ENCODE assay signal across 8 cellular contexts in the genomic region with DNA sequence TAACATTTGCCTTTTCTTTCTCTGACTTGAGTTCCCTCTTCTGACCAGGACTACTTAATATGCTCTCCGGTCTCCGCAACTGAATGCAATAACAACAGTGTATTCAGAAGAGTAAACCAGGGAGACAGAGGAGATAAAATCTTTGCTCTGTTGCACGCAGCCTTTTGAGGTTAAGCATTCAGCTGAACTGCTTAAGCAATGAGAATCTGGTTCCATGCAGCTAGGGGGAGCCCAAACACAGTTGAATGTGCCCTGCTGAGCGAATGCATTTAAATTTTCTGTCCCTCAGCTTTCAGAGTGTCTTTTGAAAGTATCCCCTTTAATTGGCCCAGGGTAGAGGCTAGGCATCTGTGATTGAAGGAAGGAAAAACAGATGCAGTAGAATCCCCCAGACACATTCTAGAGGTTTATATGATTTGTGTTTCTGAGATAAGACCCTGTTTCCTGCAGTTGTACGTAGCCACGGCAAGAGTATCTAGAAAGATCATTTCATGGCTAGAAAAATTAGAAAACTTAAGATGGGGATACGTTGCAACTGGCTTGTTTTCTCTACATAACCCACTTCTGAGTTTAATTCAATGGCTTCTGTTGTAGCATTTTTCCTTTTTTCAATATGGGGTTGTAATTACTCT.
A peak's percentile ranks its signal among the peaks of the same experiment; 100 is the strongest.
DNase-seq lines count a peak whose midpoint lies in the region; ATAC-seq and TF ChIP-seq lines count a peak whose summit lies in the region.

No MANE protein-coding gene starts in this region.

- H3K4me3 ChIP-seq in gastroesophageal sphincter, result no peak overlapping the region
- peak overlapping the region; percentile 34 for H3K4me3 ChIP-seq in osteoblast (ENCODE audit: insufficient read depth, low read length)

- H3K9me3 ChIP-seq in gastroesophageal sphincter, result no peaks in the 10 kb centered on the region
- no peaks in the 10 kb centered on the region for H3K9me3 ChIP-seq in osteoblast (ENCODE audit: low read depth, low read length)

- H3K4me1 Mint-ChIP-seq in activated B cell treated with CpG ODN at 0.5 μM for 24 hours, result peaks cover 5% of the 10 kb centered on the region

- peak; percentile 65 for DNase-seq in D341Med (ENCODE audit: low spot score)
- DNase-seq in NCI-H2171 treated with DMSO at 0.1 percent for 48 hours (lab: John Stamatoyannopoulos, UW), result peak; percentile 54
- no peak for DNase-seq in activated B cell treated with CpG ODN at 0.5 μM for 24 hours
- no peak for DNase-seq in osteoblast (ENCODE audit: insufficient read length, low spot score, missing footprints)
- no peak for DNase-seq in GOT3 (lab: John Stamatoyannopoulos, UW)

- no peaks in the 10 kb centered on the region for H3K79me2 ChIP-seq in osteoblast (ENCODE audit: insufficient read depth, low read length)

- H2AFZ ChIP-seq in osteoblast (ENCODE audit: low read length), result peak overlapping the region; percentile 80

- CTCF ChIA-PET in activated B cell treated with CpG ODN at 0.5 μM for 24 hours (lab: Charles Lee), result interaction anchor here (0.6 to 1.6 kb wide), 9 partner anchors 14 to 1798 kb away, joined by 3 to 11 read pairs (median 3); no protein-coding TSS in a partner anchor

- peaks cover 5% of the 10 kb centered on the region for H3K27me3 Mint-ChIP-seq in activated B cell treated with CpG ODN at 0.5 μM for 24 hours

- ATAC-seq in GM18909 (IDR thresholded peaks at IDR 0.05; ENCODE audit: poor library complexity, unreplicated experiment) (peak; percentile 67), HG03135 (IDR thresholded peaks at IDR 0.05; ENCODE audit: unreplicated experiment) (peak; percentile 71), activated B cell treated with CpG ODN at 0.5 μM for 24 hours (ENCODE audit: low read depth) (peak; percentile 57), gastroesophageal sphincter (peak; percentile 83)

- no peak overlapping the region for H3K27ac Mint-ChIP-seq in activated B cell treated with CpG ODN at 0.5 μM for 24 hours

- no peaks in the 10 kb centered on the region for H3K9me3 Mint-ChIP-seq in activated B cell treated with CpG ODN at 0.5 μM for 24 hours

- no peak for TF ChIP-seq EP300 in gastroesophageal sphincter (IDR thresholded peaks at IDR 0.05)

- H3K36me3 ChIP-seq in gastroesophageal sphincter (no peaks in the 10 kb centered on the region), osteoblast (ENCODE audit: insufficient read depth, low read length) (no peaks in the 10 kb centered on the region)

- no peak overlapping the region for H3K4me3 Mint-ChIP-seq in activated B cell treated with CpG ODN at 0.5 μM for 24 hours

- no peaks in the 10 kb centered on the region for H3K4me1 ChIP-seq in gastroesophageal sphincter
- peaks cover 5% of the 10 kb centered on the region for H3K4me1 ChIP-seq in osteoblast (ENCODE audit: insufficient read depth, low read length)

- TF ChIP-seq POLR2A in gastroesophageal sphincter (IDR thresholded peaks at IDR 0.05), result no peak

- TF ChIP-seq CTCF in activated B cell treated with CpG ODN at 0.5 μM for 24 hours (IDR thresholded peaks at IDR 0.05) (no peak), gastroesophageal sphincter (IDR thresholded peaks at IDR 0.05) (peak; percentile 57 to 79 (median 70)), osteoblast (IDR thresholded peaks at IDR 0.05; ENCODE audit: extremely low read depth, low read depth, low read length) (peak; percentile 91)

- intact Hi-C loops in activated B cell treated with CpG ODN at 0.5 μM for 24 hours (cut with micrococcal nuclease), result loop anchor here (1.0 to 2.0 kb wide), 3 partner anchors 248 to 1798 kb away; no protein-coding TSS in a partner anchor

- H4K20me1 ChIP-seq in osteoblast (ENCODE audit: insufficient read depth, low read length), result no peaks in the 10 kb centered on the region

- H3K4me2 ChIP-seq in osteoblast (ENCODE audit: insufficient read depth, low read length), result peak overlapping the region; percentile 59

- H3K36me3 Mint-ChIP-seq in activated B cell treated with CpG ODN at 0.5 μM for 24 hours (ENCODE audit: low read depth), result no peaks in the 10 kb centered on the region

- H3K27ac ChIP-seq in gastroesophageal sphincter, result no peak overlapping the region
- no peak overlapping the region for H3K27ac ChIP-seq in osteoblast (ENCODE audit: low read depth, low read length)

- POLR2A ChIA-PET in activated B cell treated with CpG ODN at 0.5 μM for 24 hours (lab: Charles Lee), result no interaction called here

- 7 to 31% methylated on average over 5 to 7 of the region's 7 CpGs for WGBS in gastroesophageal sphincter (ENCODE audit: low coverage in 1 of 2), 2 donors

- H3K27me3 ChIP-seq in gastroesophageal sphincter (no peaks in the 10 kb centered on the region), osteoblast (ENCODE audit: insufficient read depth, low read length) (peaks cover 12% of the 10 kb centered on the region)

Comparison
In these comparisons a context has a peak if more than half of its experiments do, and no peak if none do; other contexts are left out.
1. DNase-seq: peak in D341Med (single experiment) and NCI-H2171 treated with DMSO at 0.1 percent for 48 hours (single experiment); none in activated B cell treated with CpG ODN at 0.5 μM for 24 hours (single experiment), osteoblast (single experiment) and GOT3 (single experiment).
2. Peak in every context shown above with its lines, with median percentiles within 50 percentile points of each other: ATAC-seq.